ENCODE assay signal across 19 cellular contexts in genomic region chr3:112032377-112032776, GRCh38. TPM values are rescaled to one million over a fixed set of nuclear protein-coding genes. Genes with fewer than 3 reads are reported as not detected.
"Had no signal": no experiment of that assay in that cellular context is flagged by ENCODE, and none has a peak within 500 bp of the region (broad histone marks: within the 10 kb centered on the region; RNA-seq: fewer than 3 reads in every experiment).

No MANE protein-coding gene starts in this region.

- ATAC-seq: activated T-helper 17 cell treated with anti-CD3 and anti-CD28 coated beads, Interleukin-2, amount 50 U/mL, for 72 hours; effector memory CD8-positive, alpha-beta T cell; left colon had no signal

- H3K4me3 ChIP-seq: pancreas, stomach, thoracic aorta had no signal

- H3K27ac ChIP-seq: pancreas, stomach, thoracic aorta, VCaP had no signal

- DNase-seq: activated CD4-positive, alpha-beta T cell treated with anti-CD3 and anti-CD28 coated beads for 1 hour; activated CD4-positive, alpha-beta T cell treated with anti-CD3 and anti-CD28 coated beads, Interleukin-2, amount 50 U/mL, for 48 hours; activated naive CD4-positive, alpha-beta T cell treated with anti-CD3 and anti-CD28 coated beads for 36 hours; dermis blood vessel endothelial cell; effector memory CD8-positive, alpha-beta T cell; foreskin melanocyte; left colon; mammary epithelial cell; pancreas; stimulated activated CD4-positive, alpha-beta T cell treated with anti-CD3 and anti-CD28 coated beads, Interleukin-12 subunit alpha, Interleukin-12 subunit beta, amount 100 ng/mL, for 4 hours; stimulated activated CD4-positive, alpha-beta T cell treated with anti-CD3 and anti-CD28 coated beads, Interleukin-2, amount 100 ng/mL, for 24 hours; stomach had no signal

- H3K9me3 ChIP-seq: pancreas, stomach, thoracic aorta had no signal

- H3K27me3 ChIP-seq: pancreas, stomach had no signal

- H3K36me3 ChIP-seq: pancreas, stomach, thoracic aorta had no signal

- H3K4me1 ChIP-seq: pancreas, stomach had no signal

RNA-seq across cellular contexts. Expression of gene TMPRSS7, which starts 2.2 kb away (rescaled TPM):
- total RNA-seq: activated naive CD4-positive, alpha-beta T cell treated with anti-CD3 and anti-CD28 coated beads for 36 hours; astrocyte; chondrocyte; dermis blood vessel endothelial cell; fibroblast of lung; mammary epithelial cell; thoracic aorta; urinary bladder had no signal

RNA-seq across cellular contexts. Expression of gene TAGLN3, which starts 33.7 kb away (rescaled TPM):
- total RNA-seq: chondrocyte, thoracic aorta had no signal
